In the genomic region with DNA sequence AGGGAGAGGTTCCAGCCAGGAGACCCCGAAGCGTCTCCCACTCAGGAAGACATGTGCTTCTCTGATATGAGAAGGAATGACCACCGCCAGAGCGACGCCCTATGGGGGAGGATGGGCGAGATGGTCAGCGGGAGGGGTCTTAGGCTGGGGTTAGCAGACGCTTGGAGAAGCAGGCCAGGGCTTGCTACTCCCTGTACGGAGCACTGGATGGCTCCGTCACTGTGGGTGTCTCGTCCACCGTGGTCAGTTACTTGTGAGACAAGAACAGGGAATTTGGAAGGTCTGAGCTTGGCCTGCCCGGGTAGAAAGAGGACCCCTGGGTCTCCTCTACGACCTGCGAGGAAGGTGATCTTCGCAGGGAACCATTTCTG, we compare ENCODE assay signal across 14 cellular contexts. TPM values are rescaled to one million over a fixed set of nuclear protein-coding genes. Genes with fewer than 3 reads are reported as not detected.
DNase-seq lines count a peak whose midpoint lies in the region; ATAC-seq, FAIRE-seq and TF ChIP-seq lines count a peak whose summit lies in the region.
"Had no signal": no experiment of that assay in that cellular context is flagged by ENCODE, and none has a peak within 500 bp of the region (broad histone marks: within the 10 kb centered on the region; RNA-seq: fewer than 3 reads in every experiment).

No MANE protein-coding gene starts in this region.

- in situ Hi-C loops in K562 (cut with MboI), result no loop called here

- no peak for TF ChIP-seq RAD21 in K562 (CRISPR knock-in tag; conservative IDR thresholded peaks at IDR 0.05 in 1 of 2, IDR thresholded peaks at IDR 0.05 in 1 of 2)

- no peak overlapping the region for H3K4me3 Mint-ChIP-seq in endodermal cell

- POLR2A ChIA-PET in K562 (lab: Yijun Ruan, JAX), result no interaction called here

- H3K9ac ChIP-seq in K562 (ENCODE audit: insufficient read depth in 1 of 2, low read depth in 2 of 2, low read length in 2 of 2), result no peak overlapping the region; a peak in 1 of 4 replicates
- H3K9ac ChIP-seq in endodermal cell (ENCODE audit: extremely low read depth, low read length, poor library complexity, severe bottlenecking), result no peak overlapping the region

- no peak overlapping the region for H3K27ac Mint-ChIP-seq in endodermal cell
- H3K27ac Mint-ChIP-seq: activated CD4-positive, alpha-beta memory T cell treated with anti-CD3 and anti-CD28 coated beads for 36 hours; IgD-negative memory B cell had no signal

- H3K9me3 ChIP-seq in K562 (replicated peaks; ENCODE audit: control insufficient read depth, insufficient read depth, low read depth, low read length) (no peaks in the 10 kb centered on the region), sigmoid colon (no peaks in the 10 kb centered on the region), endodermal cell (ENCODE audit: control insufficient read depth, low read length) (no peaks in the 10 kb centered on the region)
- H3K9me3 ChIP-seq: ascending aorta, HAP-1, psoas muscle had no signal

- no peak for TF ChIP-seq CTCF in K562 (IDR thresholded peaks at IDR 0.05 in 2 of 3, conservative IDR thresholded peaks at IDR 0.05 in 1 of 3; ENCODE audit: insufficient read depth in 2 of 3, low read depth in 1 of 3, low read length in 3 of 3)
- no peak for TF ChIP-seq CTCF in sigmoid colon (IDR thresholded peaks at IDR 0.05)
- no peak for TF ChIP-seq CTCF in endodermal cell (conservative IDR thresholded peaks at IDR 0.05)

- WGBS in K562 (ENCODE audit: insufficient coverage, low coverage, missing lambda C conversion rate), result 8% methylated on average over 16 of the region's 16 CpGs
- 72 to 73% methylated on average over 16 of the region's 16 CpGs for WGBS in sigmoid colon, 2 donors
- 75 to 76% methylated on average over 15 to 16 of the region's 16 CpGs for WGBS in endodermal cell (ENCODE audit: insufficient coverage in 1 of 2, insufficient read length in 1 of 2), 2 experiments

- no peak overlapping the region for H2AFZ ChIP-seq in K562 (ENCODE audit: low read depth, low read length)

- H3K4me1 Mint-ChIP-seq in endodermal cell, result peaks cover 12% of the 10 kb centered on the region

- H3K4me1 ChIP-seq in K562 (replicated peaks in 1 of 2; ENCODE audit: control insufficient read depth in 2 of 2, insufficient read depth in 2 of 2, low read length in 2 of 2) (peaks cover 0 to 10% of the 10 kb centered on the region in 2 experiments; a peak in 2 of 5 replicates), sigmoid colon (peaks cover 0 to 10% (median 7%) of the 10 kb centered on the region in 4 donors), endodermal cell (ENCODE audit: control insufficient read depth, insufficient read depth, low read length) (peaks cover 6% of the 10 kb centered on the region)
- H3K4me1 ChIP-seq: HAP-1, psoas muscle had no signal

- peaks cover 7% of the 10 kb centered on the region for H3K9me3 Mint-ChIP-seq in endodermal cell
- H3K9me3 Mint-ChIP-seq: activated CD4-positive, alpha-beta memory T cell treated with anti-CD3 and anti-CD28 coated beads for 36 hours; activated naive CD4-positive, alpha-beta T cell treated with anti-CD3 and anti-CD28 coated beads, Interleukin-2, amount 50 U/mL, for 72 hours; IgD-negative memory B cell had no signal

- H3K4me2 ChIP-seq in K562 (ENCODE audit: insufficient read depth, low read length), result no peak overlapping the region

- TF ChIP-seq POLR2A in K562 (conservative IDR thresholded peaks at IDR 0.05) (no peak), sigmoid colon (IDR thresholded peaks at IDR 0.05) (no peak)

- no peaks in the 10 kb centered on the region for H3K36me3 ChIP-seq in K562 (ENCODE audit: control insufficient read depth, insufficient read depth, low read length)
- no peaks in the 10 kb centered on the region for H3K36me3 ChIP-seq in sigmoid colon
- no peaks in the 10 kb centered on the region for H3K36me3 ChIP-seq in endodermal cell (ENCODE audit: control insufficient read depth, insufficient read depth, low read length)
- H3K36me3 ChIP-seq: ascending aorta, HAP-1 had no signal

- no TSS peak for BruUV-seq in K562 (replicated peaks; lab: Mats Ljungman, UMichigan)

- intact Hi-C loops in K562 (cut with micrococcal nuclease) (loop anchor here (2.0 kb wide), 1 partner anchor 109 kb away; no protein-coding TSS in a partner anchor), sigmoid colon (cut with DNase I) (no loop called here)

- H3K27me3 ChIP-seq in K562 (ENCODE audit: control insufficient read depth in 2 of 2, insufficient read depth in 2 of 2, low read length in 2 of 2), result peaks cover 0 to 56% of the 10 kb centered on the region in 2 experiments; a peak in 3 of 5 replicates
- H3K27me3 ChIP-seq in sigmoid colon, result no peaks in the 10 kb centered on the region
- no peaks in the 10 kb centered on the region for H3K27me3 ChIP-seq in endodermal cell (ENCODE audit: control insufficient read depth, insufficient read depth, low read length, poor library complexity, severe bottlenecking)
- H3K27me3 ChIP-seq: ascending aorta had no signal

- TF ChIP-seq EP300 in K562 (IDR thresholded peaks at IDR 0.05; ENCODE audit: low read length) (no peak), sigmoid colon (IDR thresholded peaks at IDR 0.05) (no peak)

- ATAC-seq in GM18870 (IDR thresholded peaks at IDR 0.05; ENCODE audit: unreplicated experiment) (peak; percentile 13), K562 (peak; percentile 40)

- H3K79me2 ChIP-seq in K562 (ENCODE audit: control insufficient read depth, insufficient read depth, low read length), result no peaks in the 10 kb centered on the region

- peaks cover 3% of the 10 kb centered on the region for H3K9me1 ChIP-seq in K562 (ENCODE audit: control insufficient read depth, insufficient read depth, low read length)

- H3K27me3 Mint-ChIP-seq in endodermal cell (ENCODE audit: insufficient read depth), result peaks cover 16% of the 10 kb centered on the region

- no peak overlapping the region for H3K4me3 ChIP-seq in K562
- no peak overlapping the region for H3K4me3 ChIP-seq in sigmoid colon
- no peak overlapping the region for H3K4me3 ChIP-seq in endodermal cell (ENCODE audit: low read length)
- H3K4me3 ChIP-seq: HAP-1 had no signal

- CTCF ChIA-PET in K562 (lab: Yijun Ruan, JAX; ENCODE audit: low intra/inter-chr PET ratio), result interaction anchor here (1.5 kb wide), 1 partner anchor 108 kb away, joined by 8 read pairs; no protein-coding TSS in a partner anchor

- no peaks in the 10 kb centered on the region for H3K36me3 Mint-ChIP-seq in endodermal cell (ENCODE audit: low read depth)
- H3K36me3 Mint-ChIP-seq: activated CD4-positive, alpha-beta memory T cell treated with anti-CD3 and anti-CD28 coated beads for 36 hours; activated naive CD4-positive, alpha-beta T cell treated with anti-CD3 and anti-CD28 coated beads, Interleukin-2, amount 50 U/mL, for 72 hours; IgD-negative memory B cell had no signal

- H4K20me1 ChIP-seq in K562 (replicated peaks; ENCODE audit: control insufficient read depth, insufficient read depth, low read length), result no peaks in the 10 kb centered on the region; the same call in 1 of the 2 replicates

- FAIRE-seq in K562 (lab: Jason Lieb, UNC), result no peak

- DNase-seq in activated CD8-positive, alpha-beta memory T cell treated with anti-CD3 and anti-CD28 coated beads for 24 hours, result peak; percentile 51
- no peak for DNase-seq in activated CD8-positive, alpha-beta memory T cell treated with anti-CD3 and anti-CD28 coated beads, Interleukin-2, amount 50 U/mL, for 4 hours
- DNase-seq in K562 (ENCODE audit: extremely low read depth in 1 of 4, low spot score in 3 of 4) (no peak), sigmoid colon (peak; percentile 44), endodermal cell (no peak), islet precursor cell (no peak), iPS-NIHi7 (ENCODE audit: extremely low spot score) (no peak)

- no peak overlapping the region for H3K27ac ChIP-seq in K562 (ENCODE audit: extremely low read depth, low read depth, low read length)
- no peak overlapping the region for H3K27ac ChIP-seq in sigmoid colon
- no peak overlapping the region for H3K27ac ChIP-seq in endodermal cell (ENCODE audit: low read depth, low read length)
- H3K27ac ChIP-seq: ascending aorta, psoas muscle had no signal

RNA-seq across cellular contexts. Expression of a gene that starts 39.8 kb away (rescaled TPM):
- 46.2 and 62.9 TPM in 2 replicates for total RNA-seq in K562 (2011; cell fraction: chromatin; rRNA removed; ENCODE audit: low replicate concordance)
- total RNA-seq in K562 (2011; cell fraction: nucleolus; rRNA removed), result 25.7 and 27.0 TPM in 2 replicates
- total RNA-seq in K562 (2011; cell fraction: nucleoplasm; rRNA removed), result 33.0 and 41.0 TPM in 2 replicates
- total RNA-seq in K562 (2014; rRNA removed), result 12.8 and 12.9 TPM in 2 replicates
- total RNA-seq in K562 (2014; rRNA removed; fragmentation: Illumina TruSeq; extraction: Trizol), result 19.6 and 23.4 TPM in 2 replicates
- total RNA-seq in K562 (2015; rRNA removed; fragmentation: Illumina TruSeq; extraction: Trizol), result 19.4 and 19.9 TPM in 2 replicates
- total RNA-seq in K562 (2021), result 18.4 and 21.3 TPM in 2 replicates
- polyA plus RNA-seq in K562 (2011; rRNA removed), result 21.1 and 28.3 TPM in 2 replicates
- 12.3 and 19.7 TPM in 2 replicates for polyA plus RNA-seq in K562 (2011; cell fraction: cytosol; rRNA removed)
- 36.1 and 37.8 TPM in 2 replicates for polyA plus RNA-seq in K562 (2011; cell fraction: nucleus; rRNA removed)
- polyA plus RNA-seq in K562 (2012), result 19.3 and 26.1 TPM in 2 replicates
- polyA plus RNA-seq in K562 (2014; fragmentation: Illumina TruSeq; extraction: Trizol), result 19.2 and 21.8 TPM in 2 replicates
- polyA plus RNA-seq in K562 (2014; fragmentation: Nextera tagmentation; extraction: Ambion mirVana), result 10 to 100 TPM; 54.5 to 55.9 TPM
- 17.5 and 30.7 TPM in 2 replicates for polyA plus RNA-seq in K562 (2014; rRNA removed)
- 20.6 and 22.0 TPM in 2 replicates for polyA minus RNA-seq in K562 (2011; rRNA and poly(A)+ RNA removed)
- 6.6 and 9.2 TPM in 2 replicates for polyA minus RNA-seq in K562 (2011; cell fraction: cytosol; rRNA and poly(A)+ RNA removed)
- 12.8 and 15.7 TPM in 2 replicates for polyA minus RNA-seq in K562 (2011; cell fraction: nucleus; rRNA and poly(A)+ RNA removed)
- 10 to 100 TPM; 14.4 to 26.8 (median 21.9) TPM for total RNA-seq in sigmoid colon
- polyA plus RNA-seq in sigmoid colon, result 10 to 100 TPM; 10.6 to 23.4 (median 22.7) TPM
- total RNA-seq in endodermal cell, result 10 to 100 TPM; 19.9 to 20.1 TPM
- 28.9 TPM for polyA plus RNA-seq in endodermal cell (2013, experiment 1 of 2)
- 25.7 TPM for polyA plus RNA-seq in endodermal cell (2013, experiment 2 of 2)

Comparison
In these comparisons a context has a peak if more than half of its experiments do, and no peak if none do; other contexts are left out.
1. DNase-seq: peak in activated CD8-positive, alpha-beta memory T cell treated with anti-CD3 and anti-CD28 coated beads for 24 hours (single experiment) and sigmoid colon (single experiment); none in activated CD8-positive, alpha-beta memory T cell treated with anti-CD3 and anti-CD28 coated beads, Interleukin-2, amount 50 U/mL, for 4 hours (single experiment), K562 (0 of 4), endodermal cell (single experiment), islet precursor cell (single experiment) and iPS-NIHi7 (single experiment).